ENCODE assay signal across 13 cellular contexts in genomic region chr2:25817630-25818029, GRCh38.
DNase-seq lines count a peak whose midpoint lies in the region; ATAC-seq and FAIRE-seq lines count a peak whose summit lies in the region.
"Had no signal": no experiment of that assay in that cellular context is flagged by ENCODE, and none has a peak within 500 bp of the region (broad histone marks: within the 10 kb centered on the region; RNA-seq: fewer than 3 reads in every experiment).

No MANE protein-coding gene starts in this region.

- peaks cover 0 to 2% (median 0%) of the 10 kb centered on the region in 8 donors for H3K9me3 Mint-ChIP-seq in CD4-positive, alpha-beta memory T cell
- no peaks in the 10 kb centered on the region for H3K9me3 Mint-ChIP-seq in activated CD4-positive, alpha-beta memory T cell treated with anti-CD3 and anti-CD28 coated beads, Interleukin-2, amount 10 ng/mL, durations not matched to agents 7 days and 5 days

- no peaks in the 10 kb centered on the region for H3K27me3 Mint-ChIP-seq in CD4-positive, alpha-beta memory T cell
- H3K27me3 Mint-ChIP-seq in activated CD4-positive, alpha-beta memory T cell treated with anti-CD3 and anti-CD28 coated beads, Interleukin-2, amount 10 ng/mL, durations not matched to agents 7 days and 5 days: peaks cover 4% of the 10 kb centered on the region

- intact Hi-C loops in CD4-positive, alpha-beta memory T cell (cut with micrococcal nuclease): no loop called here

- peak overlapping the region in 5 of 7 donors; percentile 17 to 71 (median 33) for H3K27ac Mint-ChIP-seq in CD4-positive, alpha-beta memory T cell
- H3K27ac Mint-ChIP-seq in activated CD4-positive, alpha-beta memory T cell treated with anti-CD3 and anti-CD28 coated beads, Interleukin-2, amount 10 ng/mL, durations not matched to agents 7 days and 5 days: peak overlapping the region; percentile 32

- no peak overlapping the region for H3K4me3 ChIP-seq in CD4-positive, alpha-beta memory T cell (ENCODE audit: low read length in 2 of 2)
- H3K4me3 ChIP-seq: SJCRH30, smooth muscle cell had no signal

- peak overlapping the region in 6 of 8 donors; percentile 2 to 76 (median 14) for H3K4me3 Mint-ChIP-seq in CD4-positive, alpha-beta memory T cell
- H3K4me3 Mint-ChIP-seq in activated CD4-positive, alpha-beta memory T cell treated with anti-CD3 and anti-CD28 coated beads, Interleukin-2, amount 10 ng/mL, durations not matched to agents 7 days and 5 days: no peak overlapping the region

- no peaks in the 10 kb centered on the region for H3K27me3 ChIP-seq in CD4-positive, alpha-beta memory T cell (ENCODE audit: insufficient read depth, low read length)
- H3K27me3 ChIP-seq: BE2C, SJCRH30 had no signal

- CTCF ChIA-PET in CD4-positive, alpha-beta memory T cell (lab: Charles Lee; ENCODE audit: partially characterized antibody): interaction anchor here (0.8 to 2.3 kb wide), 3 partner anchors 32 to 211 kb away, joined by 4 read pairs; no protein-coding TSS in a partner anchor
- CTCF ChIA-PET in activated CD4-positive, alpha-beta memory T cell treated with anti-CD3 and anti-CD28 coated beads, Interleukin-2, amount 10 ng/mL, durations not matched to agents 7 days and 5 days (lab: Charles Lee): interaction anchor here (0.6 to 1.1 kb wide), 3 partner anchors 26 to 211 kb away, joined by 3 read pairs; no protein-coding TSS in a partner anchor

- POLR2A ChIA-PET in CD4-positive, alpha-beta memory T cell (lab: Charles Lee; ENCODE audit: partially characterized antibody): interaction anchor here (1.4 to 1.8 kb wide), 2 partner anchors 9 to 23 kb away, joined by 5 read pairs; no protein-coding TSS in a partner anchor
- POLR2A ChIA-PET in activated CD4-positive, alpha-beta memory T cell treated with anti-CD3 and anti-CD28 coated beads, Interleukin-2, amount 10 ng/mL, durations not matched to agents 7 days and 5 days (lab: Charles Lee): interaction anchor here (0.6 to 2.9 kb wide), 7 partner anchors 8 to 32 kb away, joined by 3 to 23 read pairs (median 4); no protein-coding TSS in a partner anchor

- H3K9me3 ChIP-seq in CD4-positive, alpha-beta memory T cell (ENCODE audit: control insufficient read depth in 1 of 2, low read length in 2 of 2): no peaks in the 10 kb centered on the region
- H3K9me3 ChIP-seq: BE2C, SJCRH30 had no signal

- no peak for DNase-seq in CD4-positive, alpha-beta memory T cell
- no peak for DNase-seq in activated CD4-positive, alpha-beta memory T cell treated with anti-CD3 and anti-CD28 coated beads, Interleukin-2, amount 10 ng/mL, durations not matched to agents 7 days and 5 days
- DNase-seq in HTR-8/SVneo (ENCODE audit: insufficient read length, low spot score) (no peak), DMS79 (lab: John Stamatoyannopoulos, UW) (no peak), RCC 7860 (ENCODE audit: low spot score) (no peak)
- DNase-seq: BE2C, NCI-H526, SJCRH30 had no signal

- ATAC-seq in GM18870 (IDR thresholded peaks at IDR 0.05; ENCODE audit: unreplicated experiment): peak; percentile 78
- ATAC-seq in HG02678 (IDR thresholded peaks at IDR 0.05; ENCODE audit: unreplicated experiment): peak; percentile 78
- ATAC-seq in HG02840 (IDR thresholded peaks at IDR 0.05; ENCODE audit: low FRiP score, unreplicated experiment): no peak
- ATAC-seq: esophagus mucosa had no signal

- FAIRE-seq in HTR-8/SVneo (lab: Jason Lieb, UNC) (no peak), RCC 7860 (lab: Jason Lieb, UNC) (no peak)

- no peaks in the 10 kb centered on the region for H3K36me3 ChIP-seq in CD4-positive, alpha-beta memory T cell (ENCODE audit: insufficient read depth, low read length)
- H3K36me3 ChIP-seq: BE2C, SJCRH30 had no signal

- peaks cover 38 to 72% (median 60%) of the 10 kb centered on the region in 4 donors for H3K4me1 Mint-ChIP-seq in CD4-positive, alpha-beta memory T cell
- H3K4me1 Mint-ChIP-seq in activated CD4-positive, alpha-beta memory T cell treated with anti-CD3 and anti-CD28 coated beads, Interleukin-2, amount 10 ng/mL, durations not matched to agents 7 days and 5 days: peaks cover 38% of the 10 kb centered on the region

- H3K27ac ChIP-seq in CD4-positive, alpha-beta memory T cell (ENCODE audit: low read depth, low read length): no peak overlapping the region
- H3K27ac ChIP-seq: SJCRH30 had no signal

- peaks cover 32% of the 10 kb centered on the region for H3K4me1 ChIP-seq in CD4-positive, alpha-beta memory T cell (ENCODE audit: insufficient read depth, low read length)

- peaks cover 8 to 16% of the 10 kb centered on the region in 2 donors for H3K36me3 Mint-ChIP-seq in CD4-positive, alpha-beta memory T cell
- H3K36me3 Mint-ChIP-seq in activated CD4-positive, alpha-beta memory T cell treated with anti-CD3 and anti-CD28 coated beads, Interleukin-2, amount 10 ng/mL, durations not matched to agents 7 days and 5 days (ENCODE audit: low read depth): peaks cover 26% of the 10 kb centered on the region
